ENCODE assay signal across 2 cellular contexts in genomic region chr7:142838461-142839213, GRCh38.
TF ChIP-seq lines count a peak whose summit lies in the region.

No MANE protein-coding gene starts in this region.

TF ChIP-seq in HEK293, 187 proteins besides CTCF, POLR2A, EP300 and RAD21:
- TF ChIP-seq ZNF639 (tag by site-specific recombination; IDR thresholded peaks at IDR 0.05): no peak
- 0 out of 2 replicates have a peak, but pooled peaks have one; percentile 15 for TF ChIP-seq ZBTB17 (tag by site-specific recombination; IDR thresholded peaks at IDR 0.05)

TF ChIP-seq in GM12878, 131 proteins besides CTCF, POLR2A, EP300 and RAD21:
- TF ChIP-seq SP1 (IDR thresholded peaks at IDR 0.05; ENCODE audit: low read depth, low read length): no peak
- no peak for TF ChIP-seq ZNF622 (IDR thresholded peaks at IDR 0.05)
- no peak for TF ChIP-seq YBX1 (IDR thresholded peaks at IDR 0.05)
- no peak for TF ChIP-seq RUNX3 (IDR thresholded peaks at IDR 0.05; ENCODE audit: low read length)
- no peak for TF ChIP-seq BHLHE40 (IDR thresholded peaks at IDR 0.05; ENCODE audit: borderline replicate concordance in 1 of 2, low read depth in 2 of 2, low read length in 1 of 2)
- TF ChIP-seq TCF3 (IDR thresholded peaks at IDR 0.05; ENCODE audit: borderline replicate concordance, insufficient read depth, low read depth, low read length): no peak
- no peak for TF ChIP-seq ATF7 (IDR thresholded peaks at IDR 0.05; ENCODE audit: low read depth)
- TF ChIP-seq CBX3 (IDR thresholded peaks at IDR 0.05; ENCODE audit: borderline replicate concordance, low read depth): no peak
- TF ChIP-seq ZBTB11 (CRISPR knock-in tag; IDR thresholded peaks at IDR 0.05): no peak
- no peak for TF ChIP-seq IRF3 (IDR thresholded peaks at IDR 0.05)
TF ChIP-seq in GM12878: peak in this region for 0.
